In genomic region chr2:154462634-154463033, GRCh38 we compare ENCODE assay signal across 8 cellular contexts.
"Had no signal": no experiment of that assay in that cellular context is flagged by ENCODE, and none has a peak within 500 bp of the region (broad histone marks: within the 10 kb centered on the region; RNA-seq: fewer than 3 reads in every experiment).

No MANE protein-coding gene starts in this region.

- ATAC-seq: HCT116 had no signal

- H3K9me3 ChIP-seq: HAP-1 had no signal

- H3K4me3 ChIP-seq: GM23248, HAP-1 had no signal

- DNase-seq: GM23248, GOT3, H7, HFFc6 had no signal

- H3K4me1 ChIP-seq: HAP-1 had no signal

- FAIRE-seq: HTR-8/SVneo had no signal

- H2AFZ ChIP-seq: GM23248 had no signal

- H3K36me3 ChIP-seq: HAP-1 had no signal

- H3K27ac ChIP-seq: GM23248 had no signal

- H3K27ac Mint-ChIP-seq: HFFc6 had no signal

- H3K27me3 Mint-ChIP-seq: IgD-negative memory B cell had no signal

- H3K4me3 Mint-ChIP-seq: HFFc6, IgD-negative memory B cell had no signal

- H3K9ac ChIP-seq: GM23248 had no signal
